12 cellular contexts compared by ENCODE assay signal in genomic region chr7:18541189-18541870, GRCh38. TPM values are rescaled to one million over a fixed set of nuclear protein-coding genes. Genes with fewer than 3 reads are reported as not detected.
DNase-seq lines count a peak whose midpoint lies in the region; ATAC-seq and TF ChIP-seq lines count a peak whose summit lies in the region.
"Had no signal": no experiment of that assay in that cellular context is flagged by ENCODE, and none has a peak within 500 bp of the region (broad histone marks: within the 10 kb centered on the region; RNA-seq: fewer than 3 reads in every experiment).

No MANE protein-coding gene starts in this region.

- H3K23me2 ChIP-seq in H9 (ENCODE audit: insufficient read length, low read depth, low read length, poor library complexity, severe bottlenecking): no peaks in the 10 kb centered on the region

- H4K5ac ChIP-seq in H9 (ENCODE audit: insufficient read length, low read depth, low read length): no peak overlapping the region

- no peak overlapping the region for H3K14ac ChIP-seq in H9 (ENCODE audit: insufficient read depth, low read length)

- no peak for ATAC-seq in GM19023 (IDR thresholded peaks at IDR 0.05; ENCODE audit: unreplicated experiment)
- ATAC-seq in HG03280 (IDR thresholded peaks at IDR 0.05; ENCODE audit: unreplicated experiment): no peak
- ATAC-seq: effector memory CD8-positive, alpha-beta T cell had no signal

- no peak overlapping the region for H3K4ac ChIP-seq in H9 (ENCODE audit: low read depth, low read length)

- H3K4me1 Mint-ChIP-seq in activated T-helper 2 cell treated with anti-CD3 and anti-CD28 coated beads, Interferon-gamma antibody, Interleukin-2, Interleukin-4, amounts not matched to agents 10 μg/mL and 5 μg/mL and 100 μg/mL, durations not matched to agents 14 hours and 24 hours and 36 hours (ENCODE audit: low read depth): peaks cover 5% of the 10 kb centered on the region
- H3K4me1 Mint-ChIP-seq in H9: peaks cover 0 to 3% of the 10 kb centered on the region in 2 experiments

- no peak overlapping the region for H2BK20ac ChIP-seq in H9 (ENCODE audit: low read depth, low read length, poor library complexity, severe bottlenecking)

- DNase-seq in EH (ENCODE audit: low read depth) (peak; percentile 95), SK-N-MC (ENCODE audit: low read depth, low spot score) (no peak), globus pallidus (ENCODE audit: low spot score) (peak; percentile 39), renal cortical epithelial cell (ENCODE audit: low read depth) (peak; percentile 91), H9 (no peak)
- no peak for DNase-seq in activated T-helper 2 cell treated with anti-CD3 and anti-CD28 coated beads, Interferon-gamma antibody, Interleukin-2, Interleukin-4, amounts not matched to agents 10 μg/mL and 5 μg/mL and 100 μg/mL, durations not matched to agents 14 hours and 24 hours and 36 hours (ENCODE audit: low spot score)
- DNase-seq: effector memory CD8-positive, alpha-beta T cell; NCI-H2081 treated with DMSO at 0.1 percent for 48 hours; stimulated activated CD4-positive, alpha-beta T cell treated with anti-CD3 and anti-CD28 coated beads, Interleukin-1b, Interleukin-23, amount 100 ng/mL, for 48 hours; SW 1271 had no signal

- H3K56ac ChIP-seq in H9 (ENCODE audit: insufficient read length, low read depth, low read length): no peak overlapping the region

- no peak overlapping the region for H3K4me2 ChIP-seq in H9 (ENCODE audit: insufficient read depth, insufficient read length, low read length)

- no peaks in the 10 kb centered on the region for H3K27me3 ChIP-seq in H9 (ENCODE audit: insufficient read depth, low read length)

- H2BK12ac ChIP-seq in H9 (ENCODE audit: insufficient read length, low read depth, low read length): no peak overlapping the region

- H3K27me3 Mint-ChIP-seq in activated T-helper 2 cell treated with anti-CD3 and anti-CD28 coated beads, Interferon-gamma antibody, Interleukin-2, Interleukin-4, amounts not matched to agents 10 μg/mL and 5 μg/mL and 100 μg/mL, durations not matched to agents 14 hours and 24 hours and 36 hours (ENCODE audit: low read depth): no peaks in the 10 kb centered on the region
- H3K27me3 Mint-ChIP-seq in H9 (ENCODE audit: low read depth): no peaks in the 10 kb centered on the region
- H3K27me3 Mint-ChIP-seq: effector memory CD8-positive, alpha-beta T cell had no signal

- H3K9me3 Mint-ChIP-seq in activated T-helper 2 cell treated with anti-CD3 and anti-CD28 coated beads, Interferon-gamma antibody, Interleukin-2, Interleukin-4, amounts not matched to agents 10 μg/mL and 5 μg/mL and 100 μg/mL, durations not matched to agents 14 hours and 24 hours and 36 hours: peaks cover 5% of the 10 kb centered on the region
- no peaks in the 10 kb centered on the region for H3K9me3 Mint-ChIP-seq in H9
- H3K9me3 Mint-ChIP-seq: effector memory CD8-positive, alpha-beta T cell had no signal

- no peaks in the 10 kb centered on the region; the same call in 1 of the 2 replicates for H3K36me3 ChIP-seq in SK-N-MC (ENCODE audit: insufficient read depth, low read length)

- H3K27ac Mint-ChIP-seq in activated T-helper 2 cell treated with anti-CD3 and anti-CD28 coated beads, Interferon-gamma antibody, Interleukin-2, Interleukin-4, amounts not matched to agents 10 μg/mL and 5 μg/mL and 100 μg/mL, durations not matched to agents 14 hours and 24 hours and 36 hours: no peak overlapping the region
- no peak overlapping the region for H3K27ac Mint-ChIP-seq in H9
- H3K27ac Mint-ChIP-seq: effector memory CD8-positive, alpha-beta T cell had no signal

- no peak overlapping the region for H3T11ph ChIP-seq in H9 (ENCODE audit: low read length)

- H3K4me3 Mint-ChIP-seq in activated T-helper 2 cell treated with anti-CD3 and anti-CD28 coated beads, Interferon-gamma antibody, Interleukin-2, Interleukin-4, amounts not matched to agents 10 μg/mL and 5 μg/mL and 100 μg/mL, durations not matched to agents 14 hours and 24 hours and 36 hours (ENCODE audit: low read depth): no peak overlapping the region
- H3K4me3 Mint-ChIP-seq in H9: no peak overlapping the region
- H3K4me3 Mint-ChIP-seq: effector memory CD8-positive, alpha-beta T cell had no signal

- H3K9ac ChIP-seq in SK-N-MC (ENCODE audit: insufficient read length) (peak overlapping the region; percentile 37), H9 (ENCODE audit: extremely low read depth, insufficient read length, low read length) (no peak overlapping the region)

- TF ChIP-seq CTCF in H9 (conservative IDR thresholded peaks at IDR 0.05): no peak

- H3K79me2 ChIP-seq in H9 (ENCODE audit: insufficient read depth, low read length): no peaks in the 10 kb centered on the region

- no peak overlapping the region for H4K91ac ChIP-seq in H9 (ENCODE audit: insufficient read length, low read depth, low read length)

- H3K79me1 ChIP-seq in H9 (ENCODE audit: insufficient read depth, low read depth, low read length, poor library complexity, severe bottlenecking): no peaks in the 10 kb centered on the region

- no CpG with 5 or more reads among the region's 4 CpGs for WGBS in H9 (ENCODE audit: extremely low coverage, insufficient read length, low lambda C conversion rate)

- H2BK15ac ChIP-seq in H9 (ENCODE audit: low read depth, low read length): no peak overlapping the region

- H3K36me3 Mint-ChIP-seq in activated T-helper 2 cell treated with anti-CD3 and anti-CD28 coated beads, Interferon-gamma antibody, Interleukin-2, Interleukin-4, amounts not matched to agents 10 μg/mL and 5 μg/mL and 100 μg/mL, durations not matched to agents 14 hours and 24 hours and 36 hours (ENCODE audit: low read depth): no peaks in the 10 kb centered on the region
- no peaks in the 10 kb centered on the region for H3K36me3 Mint-ChIP-seq in H9 (ENCODE audit: insufficient read depth in 1 of 3, low read depth in 3 of 3)

- no peaks in the 10 kb centered on the region for H4K20me1 ChIP-seq in H9 (ENCODE audit: control insufficient read depth, insufficient read depth, insufficient read length)

- no peaks in the 10 kb centered on the region for H3K9me3 ChIP-seq in SK-N-MC (ENCODE audit: low read depth, low read length)
- no peaks in the 10 kb centered on the region for H3K9me3 ChIP-seq in H9 (ENCODE audit: control insufficient read depth, low read depth, low read length)

- no peaks in the 10 kb centered on the region for H3K4me1 ChIP-seq in H9 (ENCODE audit: insufficient read depth, low read length)

- H3K27ac ChIP-seq in SK-N-MC (peak overlapping the region; percentile 89), H9 (ENCODE audit: insufficient read length, low read depth, low read length) (no peak overlapping the region)

- H3K18ac ChIP-seq in H9 (ENCODE audit: insufficient read length, low read depth, low read length): no peak overlapping the region

- intact Hi-C loops in activated T-helper 2 cell treated with anti-CD3 and anti-CD28 coated beads, Interferon-gamma antibody, Interleukin-2, Interleukin-4, amounts not matched to agents 10 μg/mL and 5 μg/mL and 100 μg/mL, durations not matched to agents 14 hours and 24 hours and 36 hours (cut with micrococcal nuclease): no loop called here

- H3K23ac ChIP-seq in H9 (ENCODE audit: insufficient read length, low read depth, low read length): no peak overlapping the region

- no peak overlapping the region for H2BK120ac ChIP-seq in H9 (ENCODE audit: low read depth, low read length, poor library complexity, severe bottlenecking)

- no peak overlapping the region for H2AFZ ChIP-seq in H9 (ENCODE audit: low read length)

- peak overlapping the region; percentile 51 for H3K4me3 ChIP-seq in SK-N-MC

- H4K8ac ChIP-seq in H9 (replicated peaks; ENCODE audit: insufficient read length, low read depth, low read length): no peak overlapping the region

- H2AK5ac ChIP-seq in H9 (ENCODE audit: insufficient read length, low read length): no peak overlapping the region

- no peak overlapping the region for H2BK5ac ChIP-seq in H9 (ENCODE audit: insufficient read length, low read length)

RNA-seq across cellular contexts. Expression of gene HDAC9, which starts 45.8 kb away (rescaled TPM):
- total RNA-seq in renal cortical epithelial cell (41.8 and 97.6 TPM in 2 replicates), H9 (2021) (6.9 and 7.7 TPM in 2 replicates)
- total RNA-seq in activated T-helper 2 cell treated with anti-CD3 and anti-CD28 coated beads, Interferon-gamma antibody, Interleukin-2, Interleukin-4, amounts not matched to agents 10 μg/mL and 5 μg/mL and 100 μg/mL, durations not matched to agents 14 hours and 24 hours and 36 hours: 0.48 and 0.52 TPM in 2 replicates

Comparison
In these comparisons a context has a peak if more than half of its experiments do, and no peak if none do; other contexts are left out.
1. DNase-seq: peak in EH (single experiment), globus pallidus (single experiment) and renal cortical epithelial cell (single experiment); none in SK-N-MC (single experiment), activated T-helper 2 cell treated with anti-CD3 and anti-CD28 coated beads, Interferon-gamma antibody, Interleukin-2, Interleukin-4, amounts not matched to agents 10 μg/mL and 5 μg/mL and 100 μg/mL, durations not matched to agents 14 hours and 24 hours and 36 hours (single experiment) and H9 (single experiment).